ENCODE assay signal across 8 cellular contexts in genomic region chr17:31094600-31095238, GRCh38.
DNase-seq lines count a peak whose midpoint lies in the region; ATAC-seq lines count a peak whose summit lies in the region.

Gene NF1, plus strand, starts transcription at chr17:31094977. Its CDS starts 333 bp downstream, at chr17:31095310.

- DNase-seq in AG08395 (ENCODE audit: low spot score), result peak; percentile 99
- peak; percentile 90 to 98 for DNase-seq in NCI-H446 (lab: John Stamatoyannopoulos, UW)
- peak; percentile 73 for DNase-seq in activated CD4-positive, CD25-positive, alpha-beta regulatory T cell treated with anti-CD3 and anti-CD28 coated beads, Interleukin-2, amount 50 U/mL, for 16 hours (ENCODE audit: low read depth, low spot score)
- DNase-seq in central memory CD4-positive, alpha-beta T cell, result peak; percentile 78
- peak; percentile 92 for DNase-seq in iris pigment epithelial cell (ENCODE audit: low read depth)
- DNase-seq in stimulated activated CD4-positive, alpha-beta T cell treated with anti-CD3 and anti-CD28 coated beads, Interleukin-12 subunit alpha, Interleukin-12 subunit beta, amount 100 ng/mL, for 24 hours (ENCODE audit: low read depth in 2 of 2), result peak; percentile 74 to 87

- ATAC-seq in GM18909 (IDR thresholded peaks at IDR 0.05; ENCODE audit: poor library complexity, unreplicated experiment), result peak; percentile 79
- peak; percentile 82 for ATAC-seq in HG03196 (IDR thresholded peaks at IDR 0.05; ENCODE audit: unreplicated experiment)

Comparison
In these comparisons a context has a peak if more than half of its experiments do, and no peak if none do; other contexts are left out.
1. Peak in every context shown above with its lines: DNase-seq and ATAC-seq.